Comparison of ENCODE assay signal across 9 cellular contexts in genomic region chr1:166693158-166693557, GRCh38.
"Had no signal": no experiment of that assay in that cellular context is flagged by ENCODE, and none has a peak within 500 bp of the region (broad histone marks: within the 10 kb centered on the region; RNA-seq: fewer than 3 reads in every experiment).

No MANE protein-coding gene starts in this region.

- H3K9ac ChIP-seq: GM23248, KMS-11 had no signal

- H2AFZ ChIP-seq: GM23248 had no signal

- H3K27ac Mint-ChIP-seq: H9 had no signal

- H3K4me3 ChIP-seq: GM23248 had no signal

- DNase-seq: GM23248, H9, HCEC 1CT, IMR-90, KBM-7 had no signal

- H3K4me2 ChIP-seq: KMS-11 had no signal

- FAIRE-seq: H1, H54, HTR-8/SVneo had no signal

- H3K27ac ChIP-seq: GM23248, KMS-11 had no signal

- H3K4me3 Mint-ChIP-seq: H9 had no signal

- H3K9me3 Mint-ChIP-seq: H9 had no signal
